7 cellular contexts compared by ENCODE assay signal in the genomic region with DNA sequence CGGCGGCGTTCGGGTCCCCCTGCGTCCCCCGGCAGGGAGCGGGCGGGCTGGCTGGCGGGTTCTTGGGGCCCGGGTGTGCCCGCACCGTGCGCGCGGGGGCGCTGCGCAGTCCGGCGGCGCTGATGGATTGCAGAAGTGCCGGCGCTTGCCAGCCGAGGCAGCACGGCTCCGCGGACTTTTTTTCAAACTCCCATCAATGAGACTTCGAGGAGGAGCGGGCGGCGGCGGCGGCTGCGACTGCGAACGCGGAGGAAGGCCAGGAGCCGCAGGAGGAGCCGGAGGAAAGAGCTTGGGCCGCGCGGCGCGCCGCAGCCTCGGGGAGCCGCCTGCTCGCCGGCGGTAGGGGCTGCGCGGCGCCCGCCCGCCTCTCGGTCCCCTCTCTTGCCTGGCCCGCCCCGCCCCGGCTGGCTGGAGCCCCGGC. TPM values are rescaled to one million over a fixed set of nuclear protein-coding genes. Genes with fewer than 3 reads are reported as not detected.
DNase-seq lines count a peak whose midpoint lies in the region; ATAC-seq and TF ChIP-seq lines count a peak whose summit lies in the region.

Gene GLI2, plus strand, starts transcription at position 119 of the 421 bp plus-strand sequence. CDS start 61,453 bp downstream, outside the sequence.

- intact Hi-C loops in dorsolateral prefrontal cortex (cut with DNase I) = loop anchor here in 1 of 2 donors (2.0 to 10.0 kb wide), 3 partner anchors 38 to 335 kb away; no protein-coding TSS in a partner anchor
- intact Hi-C loops in right lobe of liver (cut with DNase I) = no loop called here

- no peak for TF ChIP-seq EP300 in Ishikawa (IDR thresholded peaks at IDR 0.05; ENCODE audit: borderline replicate concordance)

- TF ChIP-seq CTCF in GM12864 (IDR thresholded peaks at IDR 0.05; ENCODE audit: low read depth, low read length, missing control alignments) = peak; percentile 48
- TF ChIP-seq CTCF in dorsolateral prefrontal cortex (IDR thresholded peaks at IDR 0.05 in 54 of 56, conservative IDR thresholded peaks at IDR 0.05 in 2 of 56; ENCODE audit: low read depth in 1 of 56, partially characterized antibody in 56 of 56) = peak; percentile 26 to 86 (median 67)
- peak; percentile 14 to 64 (median 56) for TF ChIP-seq CTCF in right lobe of liver (IDR thresholded peaks at IDR 0.05)

- TF ChIP-seq POLR2A in right lobe of liver (IDR thresholded peaks at IDR 0.05) = peak; percentile 17

- no peaks in the 10 kb centered on the region for H3K36me3 ChIP-seq in right lobe of liver

- peak; percentile 50; the same call in 1 of the 2 replicates for TF ChIP-seq RAD21 in Ishikawa (IDR thresholded peaks at IDR 0.05; ENCODE audit: low read depth)

- DNase-seq in GM12864 (ENCODE audit: low read depth) (no peak), SK-N-DZ (ENCODE audit: low spot score) (peak; percentile 78), dorsolateral prefrontal cortex (peak in 9 of 10 donors; percentile 23 to 80 (median 66)), right lobe of liver (peak in 1 of 3 donors; percentile 53)
- peak; percentile 56 for DNase-seq in stimulated activated CD8-positive, alpha-beta memory T cell treated with anti-CD3 and anti-CD28 coated beads, Interleukin-4, amount 100 ng/mL, for 48 hours

- H3K27me3 ChIP-seq in dorsolateral prefrontal cortex (peaks cover 0 to 76% (median 48%) of the 10 kb centered on the region in 45 donors), right lobe of liver (peaks cover 0 to 29% of the 10 kb centered on the region in 2 donors)

- H3K27ac ChIP-seq in dorsolateral prefrontal cortex = peak within 1 kb of the TSS in 6 of 59 donors; percentile 47 to 65 (median 56)
- H3K27ac ChIP-seq in right lobe of liver = peak within 1 kb of the TSS in 2 of 3 donors; percentile 18 to 51

- peak; percentile 68 to 82 (median 71) for ATAC-seq in right lobe of liver
- no peak for ATAC-seq in HG02970 (IDR thresholded peaks at IDR 0.05; ENCODE audit: low FRiP score, unreplicated experiment)

- 0% methylated on average over 5 of the region's 59 CpGs for WGBS in right lobe of liver (ENCODE audit: insufficient coverage, low coverage, low lambda C conversion rate, missing lambda C conversion rate)

- H3K9me3 ChIP-seq in right lobe of liver = no peaks in the 10 kb centered on the region

- H3K4me1 ChIP-seq in right lobe of liver = peaks cover 0 to 11% (median 3%) of the 10 kb centered on the region in 4 donors

- H3K4me3 ChIP-seq in GM12864 (ENCODE audit: low read depth, low read length) (no peak within 1 kb of the TSS), dorsolateral prefrontal cortex (peak within 1 kb of the TSS; percentile 22 to 73 (median 59)), right lobe of liver (peak within 1 kb of the TSS; percentile 11 to 42 (median 29))

TF ChIP-seq in Ishikawa, 13 proteins besides CTCF, POLR2A, EP300 and RAD21:
- TF ChIP-seq ZBTB7A (IDR thresholded peaks at IDR 0.05; ENCODE audit: low read depth) = peak; percentile 45
- TF ChIP-seq REST (IDR thresholded peaks at IDR 0.05; ENCODE audit: low read depth) = no peak
- no peak for TF ChIP-seq EGR1 (IDR thresholded peaks at IDR 0.05)
- peak; percentile 45 for TF ChIP-seq MAX (IDR thresholded peaks at IDR 0.05)

RNA-seq across cellular contexts. Expression of gene GLI2, which starts in this region (rescaled TPM):
- 5.9 and 6.5 TPM in 2 replicates for polyA plus RNA-seq in SK-N-DZ (2014; cell fraction: cytosol; rRNA removed)
- polyA plus RNA-seq in SK-N-DZ (2014; cell fraction: nucleus; rRNA removed) = 7.2 and 10.6 TPM in 2 replicates
- total RNA-seq in dorsolateral prefrontal cortex (10 to 100 TPM in 4 of 120 experiments, 1 to 10 TPM in 115, under 1 TPM in 1; 0.79 to 13.1 (median 3.3) TPM), right lobe of liver (under 1 TPM; 0.09 to 0.73 (median 0.48) TPM)

Comparison
In these comparisons a context has a peak if more than half of its experiments do, and no peak if none do; other contexts are left out.
1. Peak in ATAC-seq, H3K4me3 ChIP-seq and H3K27ac ChIP-seq in right lobe of liver; RNA of the gene not detected or under 1 TPM.